In genomic region chr15:71344316-71344715, GRCh38 we compare ENCODE assay signal across 30 cellular contexts.
"Had no signal": no experiment of that assay in that cellular context is flagged by ENCODE, and none has a peak within 500 bp of the region (broad histone marks: within the 10 kb centered on the region; RNA-seq: fewer than 3 reads in every experiment).

No MANE protein-coding gene starts in this region.

- ATAC-seq: left colon; left lung; natural killer cell; right cardiac atrium; sciatic nerve; stimulated activated naive B cell treated with anti-CD40 and anti-IgM and Interleukin-4, amounts not matched to agents 10 μg/mL and 1 μg/mL and 100 μg/mL, for 72 hours; stimulated activated naive CD8-positive, alpha-beta T cell treated with anti-CD3 and anti-CD28 coated beads, Interleukin-15, Interleukin-2, amounts not matched to agents 100 U/mL and 50 U/mL, for 24 hours had no signal

- H3K36me3 ChIP-seq: left lung, neural progenitor cell, neutrophil, stomach, thyroid gland, transverse colon, upper lobe of left lung, vagina had no signal

- H3K4me2 ChIP-seq: neural progenitor cell had no signal

- H3K27me3 ChIP-seq: left lung, neural progenitor cell, neutrophil, stomach, testis, thyroid gland, transverse colon, upper lobe of left lung, vagina had no signal

- DNase-seq: hypothalamus; immature natural killer cell; kidney; left colon; left lung; mesendoderm; naive B cell; natural killer cell; nephron progenitor cell; occipital lobe; retina; right cardiac atrium; stimulated activated CD4-positive, alpha-beta T cell treated with anti-CD3 and anti-CD28 coated beads, Interleukin-12 subunit alpha, Interleukin-12 subunit beta, amount 100 ng/mL, for 4 hours; stimulated activated CD4-positive, alpha-beta T cell treated with anti-CD3 and anti-CD28 coated beads, Interleukin-15, amount 100 ng/mL, for 24 hours; stimulated activated CD4-positive, alpha-beta T cell treated with anti-CD3 and anti-CD28 coated beads, Interleukin-2, amount 100 ng/mL, for 24 hours; stimulated activated CD4-positive, alpha-beta T cell treated with anti-CD3 and anti-CD28 coated beads, Interleukin-4, amount 100 ng/mL, for 1 hour; stimulated activated naive B cell treated with anti-CD40 and anti-IgM and Interleukin-4, amounts not matched to agents 10 μg/mL and 1 μg/mL and 100 μg/mL, for 72 hours; stimulated activated naive CD8-positive, alpha-beta T cell treated with anti-CD3 and anti-CD28 coated beads, Interleukin-15, Interleukin-2, amounts not matched to agents 100 U/mL and 50 U/mL, for 24 hours; stomach; testis; thyroid gland; transverse colon; upper lobe of left lung had no signal

- H3K4me3 ChIP-seq: left lung, lung, neural progenitor cell, skin epidermis, stomach, testis, thyroid gland, transverse colon, upper lobe of left lung, vagina had no signal

- H3K4me1 ChIP-seq: left lung, neural progenitor cell, parathyroid adenoma, transverse colon, upper lobe of left lung had no signal

- H3K27ac ChIP-seq: left lung, neural progenitor cell, neutrophil, parathyroid adenoma, skin epidermis, stomach, testis, thyroid gland, transverse colon, upper lobe of left lung, vagina had no signal

- H3K9me3 ChIP-seq: left lung, neutrophil, stomach, testis, thyroid gland, transverse colon, upper lobe of left lung, vagina had no signal

- H3K9ac ChIP-seq: neural progenitor cell, parathyroid adenoma had no signal

- H2AFZ ChIP-seq: neural progenitor cell, parathyroid adenoma had no signal
